ENCODE assay signal across 9 cellular contexts in genomic region chr12:9741726-9742125, GRCh38. TPM values are rescaled to one million over a fixed set of nuclear protein-coding genes. Genes with fewer than 3 reads are reported as not detected.
DNase-seq lines count a peak whose midpoint lies in the region; ATAC-seq and TF ChIP-seq lines count a peak whose summit lies in the region.
"Had no signal": no experiment of that assay in that cellular context is flagged by ENCODE, and none has a peak within 500 bp of the region (broad histone marks: within the 10 kb centered on the region; RNA-seq: fewer than 3 reads in every experiment).

No MANE protein-coding gene starts in this region.

- H3K9me2 ChIP-seq in PC-3 (replicated peaks; ENCODE audit: low read length) = no peaks in the 10 kb centered on the region

- peaks cover 6% of the 10 kb centered on the region; the same call in 1 of the 2 replicates for H3K4me1 ChIP-seq in PC-3 (ENCODE audit: insufficient read depth, low read length)

- TF ChIP-seq CTCF in RWPE1 (conservative IDR thresholded peaks at IDR 0.05; ENCODE audit: low read depth) = no peak
- no peak for TF ChIP-seq CTCF in PC-3 (conservative IDR thresholded peaks at IDR 0.05; ENCODE audit: low read depth, low read length)

- no peak overlapping the region for H3K4me2 ChIP-seq in PC-3 (ENCODE audit: low read length)

- no TSS peak for BruUV-seq in PC-3 (replicated peaks; lab: Mats Ljungman, UMichigan)

- no peaks in the 10 kb centered on the region for H3K27me3 ChIP-seq in PC-3 (ENCODE audit: low read length)

- ATAC-seq in GM19397 (IDR thresholded peaks at IDR 0.05; ENCODE audit: unreplicated experiment) (peak; percentile 72), HG03432 (IDR thresholded peaks at IDR 0.05; ENCODE audit: unreplicated experiment) (peak; percentile 83), PC-3 (no peak), left lobe of liver (no peak)

- POLR2A ChIA-PET in activated CD4-positive, alpha-beta memory T cell treated with anti-CD3 and anti-CD28 coated beads, Interleukin-2, amount 10 ng/mL, durations not matched to agents 7 days and 5 days (lab: Charles Lee) = interaction anchor here (0.6 to 7.1 kb wide), 33 partner anchors 10 to 292 kb away, joined by 3 to 243 read pairs (median 8); partner anchors contain the start of genes CD69, CLEC2B, CLEC2D and CLECL1
- POLR2A ChIA-PET in RWPE1 (lab: Yijun Ruan, JAX; ENCODE audit: low non-redundant PET) = no interaction called here
- POLR2A ChIA-PET in PC-3 (lab: Charles Lee; ENCODE audit: unreplicated experiment) = no interaction called here

- no peak overlapping the region for H3K9ac ChIP-seq in PC-3 (ENCODE audit: low read length)

- no peaks in the 10 kb centered on the region for H3F3A ChIP-seq in PC-3 (ENCODE audit: low read length, unreplicated experiment)

- no peaks in the 10 kb centered on the region for H3K79me2 ChIP-seq in PC-3 (ENCODE audit: low read length)

- H3K9me3 Mint-ChIP-seq in activated CD4-positive, alpha-beta memory T cell treated with anti-CD3 and anti-CD28 coated beads, Interleukin-2, amount 10 ng/mL, durations not matched to agents 7 days and 5 days = peaks cover 10% of the 10 kb centered on the region

- no peak overlapping the region for H3K4me3 ChIP-seq in PC-3 (ENCODE audit: low read length)

- no peaks in the 10 kb centered on the region for H4K20me1 ChIP-seq in PC-3 (ENCODE audit: low read length)

- H3K4me1 Mint-ChIP-seq in activated CD4-positive, alpha-beta memory T cell treated with anti-CD3 and anti-CD28 coated beads, Interleukin-2, amount 10 ng/mL, durations not matched to agents 7 days and 5 days = peaks cover 71% of the 10 kb centered on the region

- H3K27me3 Mint-ChIP-seq in activated CD4-positive, alpha-beta memory T cell treated with anti-CD3 and anti-CD28 coated beads, Interleukin-2, amount 10 ng/mL, durations not matched to agents 7 days and 5 days = no peaks in the 10 kb centered on the region

- H3K27ac ChIP-seq in RWPE1 (no peak overlapping the region), PC-3 (ENCODE audit: low read length) (no peak overlapping the region)

- peak overlapping the region; percentile 79 for H3K4me3 Mint-ChIP-seq in activated CD4-positive, alpha-beta memory T cell treated with anti-CD3 and anti-CD28 coated beads, Interleukin-2, amount 10 ng/mL, durations not matched to agents 7 days and 5 days

- CTCF ChIA-PET in activated CD4-positive, alpha-beta memory T cell treated with anti-CD3 and anti-CD28 coated beads, Interleukin-2, amount 10 ng/mL, durations not matched to agents 7 days and 5 days (lab: Charles Lee) = interaction anchor here (1.0 to 11.7 kb wide), 17 partner anchors 10 to 401 kb away, joined by 3 to 232 read pairs (median 9); partner anchors contain the start of genes CD69, CLEC2B and CLEC2D
- CTCF ChIA-PET in RWPE1 (lab: Yijun Ruan, JAX) = no interaction called here
- CTCF ChIA-PET in PC-3 (lab: Charles Lee) = interaction anchor here (0.6 kb wide), 1 partner anchor 104 kb away, joined by 3 read pairs; no protein-coding TSS in a partner anchor

- H3K36me3 Mint-ChIP-seq in activated CD4-positive, alpha-beta memory T cell treated with anti-CD3 and anti-CD28 coated beads, Interleukin-2, amount 10 ng/mL, durations not matched to agents 7 days and 5 days (ENCODE audit: low read depth) = peaks cover 23% of the 10 kb centered on the region

- intact Hi-C loops in PC-3 (cut with micrococcal nuclease) = no loop called here

- no peak overlapping the region for H2AFZ ChIP-seq in PC-3 (ENCODE audit: low read length)

- DNase-seq in activated CD4-positive, alpha-beta memory T cell treated with anti-CD3 and anti-CD28 coated beads, Interleukin-2, amount 10 ng/mL, durations not matched to agents 7 days and 5 days = peak; percentile 89
- peak; percentile 62 to 73 for DNase-seq in stimulated activated CD4-positive, alpha-beta T cell treated with anti-CD3 and anti-CD28 coated beads, Interleukin-2, amount 100 ng/mL, for 24 hours
- no peak for DNase-seq in RWPE1 (ENCODE audit: low spot score)
- DNase-seq in UCSD-AML1 (lab: John Stamatoyannopoulos, UW; ENCODE audit: unreplicated experiment) = no peak
- no peak for DNase-seq in PC-3
- DNase-seq in left lobe of liver (ENCODE audit: low spot score) = no peak

- no peaks in the 10 kb centered on the region for H3K36me3 ChIP-seq in PC-3 (ENCODE audit: low read depth, low read length)

- no peaks in the 10 kb centered on the region for H3K9me3 ChIP-seq in PC-3 (ENCODE audit: low read length)

- peak overlapping the region; percentile 98 for H3K27ac Mint-ChIP-seq in activated CD4-positive, alpha-beta memory T cell treated with anti-CD3 and anti-CD28 coated beads, Interleukin-2, amount 10 ng/mL, durations not matched to agents 7 days and 5 days

RNA-seq across cellular contexts. Expression of gene CLECL1, which starts 8.8 kb away (rescaled TPM):
- total RNA-seq in activated CD4-positive, alpha-beta memory T cell treated with anti-CD3 and anti-CD28 coated beads, Interleukin-2, amount 10 ng/mL, durations not matched to agents 7 days and 5 days = 10 to 100 TPM; 13.5 to 15.4 TPM
- total RNA-seq in PC-3 (2014; rRNA removed) (not detected in 2 replicates), left lobe of liver (0.38 TPM)
- total RNA-seq: LHCN-M2 had no signal

RNA-seq across cellular contexts. Expression of gene CD69, which starts 19.0 kb away (rescaled TPM):
- 100 to 1,000 TPM; 196 to 197 TPM for total RNA-seq in activated CD4-positive, alpha-beta memory T cell treated with anti-CD3 and anti-CD28 coated beads, Interleukin-2, amount 10 ng/mL, durations not matched to agents 7 days and 5 days
- total RNA-seq in PC-3 (2014; rRNA removed) (0.75 TPM in 1 of 2 replicates, not detected in the other), left lobe of liver (0.53 TPM)
- total RNA-seq: LHCN-M2 had no signal

Comparison
In these comparisons a context has a peak if more than half of its experiments do, and no peak if none do; other contexts are left out.
1. ATAC-seq: peak in GM19397 (single experiment) and HG03432 (single experiment); none in PC-3 (single experiment) and left lobe of liver (single experiment).
2. DNase-seq: peak in activated CD4-positive, alpha-beta memory T cell treated with anti-CD3 and anti-CD28 coated beads, Interleukin-2, amount 10 ng/mL, durations not matched to agents 7 days and 5 days (single experiment) and stimulated activated CD4-positive, alpha-beta T cell treated with anti-CD3 and anti-CD28 coated beads, Interleukin-2, amount 100 ng/mL, for 24 hours (2 of 2); none in RWPE1 (single experiment), UCSD-AML1 (single experiment), PC-3 (single experiment) and left lobe of liver (single experiment).
3. RNA of gene CLECL1, which starts 8.8 kb away (total RNA-seq): 13.5 to 15.4 TPM in activated CD4-positive, alpha-beta memory T cell treated with anti-CD3 and anti-CD28 coated beads, Interleukin-2, amount 10 ng/mL, durations not matched to agents 7 days and 5 days; 0.38 TPM in left lobe of liver (single experiment) and not detected in PC-3; every median in the first group is over 10 times any median in the second.
4. RNA of gene CD69, which starts 19.0 kb away (total RNA-seq): 196 to 197 TPM in activated CD4-positive, alpha-beta memory T cell treated with anti-CD3 and anti-CD28 coated beads, Interleukin-2, amount 10 ng/mL, durations not matched to agents 7 days and 5 days; 0.53 TPM in left lobe of liver (single experiment) and 0.75 TPM in PC-3; every median in the first group is over 100 times any median in the second.